Comparison of ENCODE assay signal across 29 cellular contexts in the genomic region with DNA sequence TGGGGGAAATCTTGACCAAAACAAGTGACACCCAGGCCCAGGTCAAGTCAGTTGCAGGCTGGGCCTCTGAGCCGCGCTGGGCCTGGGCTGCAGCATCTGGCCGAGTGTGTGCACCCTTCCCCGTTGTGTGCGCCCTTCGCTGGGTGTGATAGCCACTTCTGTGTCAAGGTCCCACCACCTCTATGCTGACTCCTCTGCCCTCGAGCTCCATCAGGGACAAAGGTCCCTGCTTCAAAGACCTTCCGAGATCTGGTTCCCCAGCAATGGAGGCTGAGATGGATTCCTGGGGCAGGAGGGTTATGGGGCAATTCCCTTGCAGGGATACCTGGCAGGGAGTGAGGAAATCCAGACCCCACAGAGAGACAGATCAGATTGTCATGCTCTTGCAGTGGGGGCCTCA.
"Had no signal": no experiment of that assay in that cellular context is flagged by ENCODE, and none has a peak within 500 bp of the region (broad histone marks: within the 10 kb centered on the region; RNA-seq: fewer than 3 reads in every experiment).

No MANE protein-coding gene starts in this region.

- H3K27ac Mint-ChIP-seq: activated CD4-positive, alpha-beta T cell treated with anti-CD3 and anti-CD28 coated beads, Interleukin-2, amount 10 ng/mL, durations not matched to agents 7 days and 5 days; activated CD8-positive, alpha-beta T cell treated with anti-CD3 and anti-CD28 coated beads, Interleukin-2, amount 10 ng/mL, durations not matched to agents 7 days and 5 days; activated naive CD4-positive, alpha-beta T cell treated with anti-CD3 and anti-CD28 coated beads, Interleukin-2, amount 50 U/mL, for 24 hours; activated T-cell treated with anti-CD3 and anti-CD28 coated beads, Interleukin-2, amount 50 U/mL, for 24 hours; activated T-helper 2 cell treated with anti-CD3 and anti-CD28 coated beads, Interferon-gamma antibody, Interleukin-2, Interleukin-4, amounts not matched to agents 10 μg/mL and 5 μg/mL and 100 μg/mL, durations not matched to agents 14 hours and 24 hours and 36 hours; brain; T-helper 1 cell treated with Interleukin-12 subunit alpha and Interleukin-12 subunit beta and Interleukin-4 antibody, amounts not matched to agents 30 μg/mL and 1 μg/mL, for 36 hours; T-helper 2 cell treated with Interferon-gamma antibody and Interleukin-4, amounts not matched to agents 5 μg/mL and 100 μg/mL, for 36 hours had no signal

- H3K27me3 ChIP-seq: adrenal gland, MG63, SJCRH30 had no signal

- ATAC-seq: activated CD8-positive, alpha-beta T cell treated with anti-CD3 and anti-CD28 coated beads, Interleukin-2, amount 10 ng/mL, durations not matched to agents 7 days and 5 days; Panc1 had no signal

- H3K27ac ChIP-seq: adrenal gland, SJCRH30, SK-N-MC had no signal

- H3K4me1 Mint-ChIP-seq: activated CD4-positive, alpha-beta T cell treated with anti-CD3 and anti-CD28 coated beads, Interleukin-2, amount 10 ng/mL, durations not matched to agents 7 days and 5 days; activated naive CD4-positive, alpha-beta T cell treated with anti-CD3 and anti-CD28 coated beads, Interleukin-2, amount 50 U/mL, for 24 hours had no signal

- H3K36me3 ChIP-seq: adrenal gland, SJCRH30 had no signal

- H3K4me3 ChIP-seq: adrenal gland, MG63, SJCRH30, SK-N-MC had no signal

- H3K4me3 Mint-ChIP-seq: activated CD4-positive, alpha-beta T cell treated with anti-CD3 and anti-CD28 coated beads, Interleukin-2, amount 10 ng/mL, durations not matched to agents 7 days and 5 days; activated CD8-positive, alpha-beta T cell treated with anti-CD3 and anti-CD28 coated beads, Interleukin-2, amount 10 ng/mL, durations not matched to agents 7 days and 5 days; activated naive CD4-positive, alpha-beta T cell treated with anti-CD3 and anti-CD28 coated beads, Interleukin-2, amount 50 U/mL, for 24 hours; activated T-cell treated with anti-CD3 and anti-CD28 coated beads, Interleukin-2, amount 50 U/mL, for 24 hours; brain; T-helper 1 cell treated with Interleukin-12 subunit alpha and Interleukin-12 subunit beta and Interleukin-4 antibody, amounts not matched to agents 30 μg/mL and 1 μg/mL, for 36 hours; T-helper 2 cell treated with Interferon-gamma antibody and Interleukin-4, amounts not matched to agents 5 μg/mL and 100 μg/mL, for 36 hours had no signal

- H3K9me3 ChIP-seq: adrenal gland, SJCRH30 had no signal

- H3K4me1 ChIP-seq: adrenal gland, SJCRH30 had no signal

- DNase-seq: activated CD4-positive, alpha-beta T cell treated with anti-CD3 and anti-CD28 coated beads, Interleukin-2, amount 10 ng/mL, durations not matched to agents 7 days and 5 days; activated CD4-positive, alpha-beta T cell treated with anti-CD3 and anti-CD28 coated beads, Interleukin-2, amount 50 U/mL, for 48 hours; activated CD8-positive, alpha-beta T cell treated with anti-CD3 and anti-CD28 coated beads, Interleukin-2, amount 10 ng/mL, durations not matched to agents 7 days and 5 days; activated gamma-delta T cell; activated naive CD4-positive, alpha-beta T cell treated with Interleukin-2 at 50 U/mL for 16 hours; activated T-cell treated with anti-CD3 and anti-CD28 coated beads, Interleukin-2, amount 50 U/mL, for 24 hours; adrenal gland; central memory CD4-positive, alpha-beta T cell; Kasumi-1; KG1; MG63; NCI-H1048; NCI-H1105 treated with DMSO at 0.1 percent for 48 hours; NCI-H1436; NCI-H1694; NCI-H1930; NCI-H2081 treated with DMSO at 0.1 percent for 48 hours; NCI-H226; NCI-H446 treated with DMSO at 0.1 percent for 48 hours; NCI-H524; SHP77; SJCRH30 had no signal

- H3K27me3 Mint-ChIP-seq: activated CD4-positive, alpha-beta T cell treated with anti-CD3 and anti-CD28 coated beads, Interleukin-2, amount 10 ng/mL, durations not matched to agents 7 days and 5 days; activated naive CD4-positive, alpha-beta T cell treated with anti-CD3 and anti-CD28 coated beads, Interleukin-2, amount 50 U/mL, for 24 hours; activated T-cell treated with anti-CD3 and anti-CD28 coated beads, Interleukin-2, amount 50 U/mL, for 24 hours had no signal

- H3K36me3 Mint-ChIP-seq: activated naive CD4-positive, alpha-beta T cell treated with anti-CD3 and anti-CD28 coated beads, Interleukin-2, amount 50 U/mL, for 24 hours had no signal

- H3K9me3 Mint-ChIP-seq: activated CD4-positive, alpha-beta T cell treated with anti-CD3 and anti-CD28 coated beads, Interleukin-2, amount 10 ng/mL, durations not matched to agents 7 days and 5 days; activated naive CD4-positive, alpha-beta T cell treated with anti-CD3 and anti-CD28 coated beads, Interleukin-2, amount 50 U/mL, for 24 hours; activated T-cell treated with anti-CD3 and anti-CD28 coated beads, Interleukin-2, amount 50 U/mL, for 24 hours; activated T-helper 2 cell treated with anti-CD3 and anti-CD28 coated beads, Interferon-gamma antibody, Interleukin-2, Interleukin-4, amounts not matched to agents 10 μg/mL and 5 μg/mL and 100 μg/mL, durations not matched to agents 14 hours and 24 hours and 36 hours; T-helper 1 cell treated with Interleukin-12 subunit alpha and Interleukin-12 subunit beta and Interleukin-4 antibody, amounts not matched to agents 30 μg/mL and 1 μg/mL, for 36 hours; T-helper 2 cell treated with Interferon-gamma antibody and Interleukin-4, amounts not matched to agents 5 μg/mL and 100 μg/mL, for 36 hours had no signal
